ENCODE assay signal across 2 cellular contexts in the genomic region with DNA sequence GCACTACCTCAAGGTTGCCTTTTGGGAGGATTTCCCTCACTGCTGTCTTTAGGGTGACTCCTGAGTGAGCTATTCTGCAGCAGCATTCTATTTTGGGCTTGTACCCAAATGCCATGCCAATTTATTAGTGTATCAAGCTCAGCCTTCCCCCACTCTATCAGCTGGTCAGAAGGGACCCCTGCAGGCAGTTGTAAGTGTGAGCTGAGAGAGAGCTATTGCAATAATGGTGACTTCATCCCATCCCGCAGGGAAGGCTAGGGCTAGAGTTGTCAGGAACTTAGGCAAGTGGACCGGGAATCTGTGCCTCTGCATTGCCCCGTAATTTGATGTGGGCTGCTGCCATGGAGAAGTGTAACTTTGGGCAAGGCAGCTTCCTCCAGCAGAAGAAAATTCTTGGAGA.
TF ChIP-seq lines count a peak whose summit lies in the region.

No MANE protein-coding gene starts in this region.

TF ChIP-seq in HEK293, 187 proteins besides CTCF, POLR2A, EP300 and RAD21:
- TF ChIP-seq ZNF585B (tag by site-specific recombination; IDR thresholded peaks at IDR 0.05) (no peak), ZNF670 (tag by site-specific recombination; IDR thresholded peaks at IDR 0.05; ENCODE audit: low read depth) (no peak), HOXC10 (CRISPR knock-in tag; IDR thresholded peaks at IDR 0.05) (no peak), ZBTB21 (tag by site-specific recombination; IDR thresholded peaks at IDR 0.05) (no peak), ZIC2 (tag by site-specific recombination; IDR thresholded peaks at IDR 0.05) (peak; percentile 44; the same call in 1 of the 2 replicates), ZNF324 (tag by site-specific recombination; IDR thresholded peaks at IDR 0.05) (no peak), ZNF214 (tag by site-specific recombination; IDR thresholded peaks at IDR 0.05; ENCODE audit: borderline replicate concordance) (no peak), ZNF157 (tag by site-specific recombination; IDR thresholded peaks at IDR 0.05) (no peak), GLI4 (tag by site-specific recombination; IDR thresholded peaks at IDR 0.05) (no peak), ZNF530 (tag by site-specific recombination; IDR thresholded peaks at IDR 0.05; ENCODE audit: low read depth) (no peak), ZNF660 (tag by site-specific recombination; IDR thresholded peaks at IDR 0.05) (0 out of 2 replicates have a peak, but pooled peaks have one; percentile 30), ZNF777 (tag by site-specific recombination; IDR thresholded peaks at IDR 0.05; ENCODE audit: borderline replicate concordance) (no peak), ZNF121 (tag by site-specific recombination; IDR thresholded peaks at IDR 0.05) (no peak), ZSCAN5A (tag by site-specific recombination; IDR thresholded peaks at IDR 0.05) (no peak), IKZF3 (tag by site-specific recombination; IDR thresholded peaks at IDR 0.05) (no peak)
- TF ChIP-seq, protein P1, sequence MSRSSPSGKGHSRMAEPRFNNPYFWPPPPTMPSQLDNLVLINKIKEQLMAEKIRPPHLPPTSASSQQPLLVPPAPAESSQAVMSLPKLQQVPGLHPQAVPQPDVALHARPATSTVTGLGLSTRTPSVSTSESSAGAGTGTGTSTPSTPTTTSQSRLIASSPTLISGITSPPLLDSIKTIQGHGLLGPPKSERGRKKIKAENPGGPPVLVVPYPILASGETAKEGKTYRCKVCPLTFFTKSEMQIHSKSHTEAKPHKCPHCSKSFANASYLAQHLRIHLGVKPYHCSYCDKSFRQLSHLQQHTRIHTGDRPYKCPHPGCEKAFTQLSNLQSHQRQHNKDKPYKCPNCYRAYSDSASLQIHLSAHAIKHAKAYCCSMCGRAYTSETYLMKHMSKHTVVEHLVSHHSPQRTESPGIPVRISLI (tag by site-specific recombination; IDR thresholded peaks at IDR 0.05) = no peak
- TF ChIP-seq, protein P2, sequence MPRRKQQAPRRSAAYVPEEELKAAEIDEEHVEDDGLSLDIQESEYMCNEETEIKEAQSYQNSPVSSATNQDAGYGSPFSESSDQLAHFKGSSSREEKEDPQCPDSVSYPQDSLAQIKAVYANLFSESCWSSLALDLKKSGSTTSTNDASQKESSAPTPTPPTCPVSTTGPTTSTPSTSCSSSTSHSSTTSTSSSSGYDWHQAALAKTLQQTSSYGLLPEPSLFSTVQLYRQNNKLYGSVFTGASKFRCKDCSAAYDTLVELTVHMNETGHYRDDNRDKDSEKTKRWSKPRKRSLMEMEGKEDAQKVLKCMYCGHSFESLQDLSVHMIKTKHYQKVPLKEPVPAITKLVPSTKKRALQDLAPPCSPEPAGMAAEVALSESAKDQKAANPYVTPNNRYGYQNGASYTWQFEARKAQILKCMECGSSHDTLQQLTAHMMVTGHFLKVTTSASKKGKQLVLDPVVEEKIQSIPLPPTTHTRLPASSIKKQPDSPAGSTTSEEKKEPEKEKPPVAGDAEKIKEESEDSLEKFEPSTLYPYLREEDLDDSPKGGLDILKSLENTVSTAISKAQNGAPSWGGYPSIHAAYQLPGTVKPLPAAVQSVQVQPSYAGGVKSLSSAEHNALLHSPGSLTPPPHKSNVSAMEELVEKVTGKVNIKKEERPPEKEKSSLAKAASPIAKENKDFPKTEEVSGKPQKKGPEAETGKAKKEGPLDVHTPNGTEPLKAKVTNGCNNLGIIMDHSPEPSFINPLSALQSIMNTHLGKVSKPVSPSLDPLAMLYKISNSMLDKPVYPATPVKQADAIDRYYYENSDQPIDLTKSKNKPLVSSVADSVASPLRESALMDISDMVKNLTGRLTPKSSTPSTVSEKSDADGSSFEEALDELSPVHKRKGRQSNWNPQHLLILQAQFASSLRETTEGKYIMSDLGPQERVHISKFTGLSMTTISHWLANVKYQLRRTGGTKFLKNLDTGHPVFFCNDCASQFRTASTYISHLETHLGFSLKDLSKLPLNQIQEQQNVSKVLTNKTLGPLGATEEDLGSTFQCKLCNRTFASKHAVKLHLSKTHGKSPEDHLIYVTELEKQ (tag by site-specific recombination; IDR thresholded peaks at IDR 0.05; ENCODE audit: borderline replicate concordance) = no peak
- TF ChIP-seq, protein P3, sequence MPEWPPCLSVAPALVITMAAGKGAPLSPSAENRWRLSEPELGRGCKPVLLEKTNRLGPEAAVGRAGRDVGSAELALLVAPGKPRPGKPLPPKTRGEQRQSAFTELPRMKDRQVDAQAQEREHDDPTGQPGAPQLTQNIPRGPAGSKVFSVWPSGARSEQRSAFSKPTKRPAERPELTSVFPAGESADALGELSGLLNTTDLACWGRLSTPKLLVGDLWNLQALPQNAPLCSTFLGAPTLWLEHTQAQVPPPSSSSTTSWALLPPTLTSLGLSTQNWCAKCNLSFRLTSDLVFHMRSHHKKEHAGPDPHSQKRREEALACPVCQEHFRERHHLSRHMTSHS (tag by site-specific recombination; IDR thresholded peaks at IDR 0.05) = no peak

TF ChIP-seq in H1, 55 proteins besides CTCF, POLR2A, EP300 and RAD21:
- TF ChIP-seq BCL11A (IDR thresholded peaks at IDR 0.05; ENCODE audit: low read depth in 2 of 2, low read length in 2 of 2) (no peak), SUZ12 (IDR thresholded peaks at IDR 0.05; ENCODE audit: low read length) (no peak), ATF3 (IDR thresholded peaks at IDR 0.05; ENCODE audit: insufficient read depth, low read depth, low read length) (no peak), SIRT6 (IDR thresholded peaks at IDR 0.05; ENCODE audit: low read length) (no peak), SRF (IDR thresholded peaks at IDR 0.05; ENCODE audit: low read depth, low read length) (no peak), KDM4A (IDR thresholded peaks at IDR 0.05; ENCODE audit: low read depth, low read length, severe bottlenecking) (no peak), TAF7 (optimal IDR thresholded peaks at IDR 0.05; ENCODE audit: borderline replicate concordance, low read depth, low read length) (no peak), POU5F1 (IDR thresholded peaks at IDR 0.05; ENCODE audit: low read depth, low read length) (no peak), RBBP5 (IDR thresholded peaks at IDR 0.05; ENCODE audit: borderline replicate concordance, low read depth, low read length) (no peak)
- TF ChIP-seq, protein P4, sequence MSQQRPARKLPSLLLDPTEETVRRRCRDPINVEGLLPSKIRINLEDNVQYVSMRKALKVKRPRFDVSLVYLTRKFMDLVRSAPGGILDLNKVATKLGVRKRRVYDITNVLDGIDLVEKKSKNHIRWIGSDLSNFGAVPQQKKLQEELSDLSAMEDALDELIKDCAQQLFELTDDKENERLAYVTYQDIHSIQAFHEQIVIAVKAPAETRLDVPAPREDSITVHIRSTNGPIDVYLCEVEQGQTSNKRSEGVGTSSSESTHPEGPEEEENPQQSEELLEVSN (IDR thresholded peaks at IDR 0.05) = no peak
